In genomic region chr20:56443654-56444540, GRCh38 we compare ENCODE assay signal across 14 cellular contexts. TPM values are rescaled to one million over a fixed set of nuclear protein-coding genes. Genes with fewer than 3 reads are reported as not detected.
A peak's percentile ranks its signal among the peaks of the same experiment; 100 is the strongest.
DNase-seq lines count a peak whose midpoint lies in the region; ATAC-seq, FAIRE-seq and TF ChIP-seq lines count a peak whose summit lies in the region.
"Had no signal": no experiment of that assay in that cellular context is flagged by ENCODE, and none has a peak within 500 bp of the region (broad histone marks: within the 10 kb centered on the region; RNA-seq: fewer than 3 reads in every experiment).

No MANE protein-coding gene starts in this region.

- FAIRE-seq in HepG2 (lab: Jason Lieb, UNC): no peak

- H3K4me3 Mint-ChIP-seq in CD4-positive, alpha-beta T cell: no peak overlapping the region
- peak overlapping the region; percentile 62 for H3K4me3 Mint-ChIP-seq in HFFc6
- H3K4me3 Mint-ChIP-seq: T-helper 2 cell treated with Interferon-gamma antibody and Interleukin-4, amounts not matched to agents 5 μg/mL and 100 μg/mL, for 36 hours had no signal

- H3K9me3 Mint-ChIP-seq in CD4-positive, alpha-beta T cell: no peaks in the 10 kb centered on the region
- H3K9me3 Mint-ChIP-seq in HFFc6: no peaks in the 10 kb centered on the region
- H3K9me3 Mint-ChIP-seq: T-helper 2 cell treated with Interferon-gamma antibody and Interleukin-4, amounts not matched to agents 5 μg/mL and 100 μg/mL, for 36 hours had no signal

- DNase-seq in CD4-positive, alpha-beta T cell: no peak
- DNase-seq in HFFc6 (peak; percentile 48), adipocyte (ENCODE audit: low read depth) (peak; percentile 58), HepG2 (ENCODE audit: low spot score) (peak; percentile 29), HEK293T (ENCODE audit: extremely low spot score) (no peak)
- DNase-seq in stimulated activated CD4-positive, alpha-beta T cell treated with anti-CD3 and anti-CD28 coated beads, Interleukin-15, amount 100 ng/mL, for 24 hours: no peak
- DNase-seq: activated T-cell treated with anti-CD3 and anti-CD28 coated beads for 4 hours, colonic mucosa, NCI-H1092, retina, uterus had no signal

- no peaks in the 10 kb centered on the region for H3K27me3 ChIP-seq in CD4-positive, alpha-beta T cell (ENCODE audit: control insufficient read depth, insufficient read depth, low read length)
- H3K27me3 ChIP-seq in adipocyte (replicated peaks; ENCODE audit: control insufficient read depth, insufficient read depth, low read length): no peaks in the 10 kb centered on the region
- peaks cover 0 to 2% of the 10 kb centered on the region in 2 experiments; a peak in 1 of 5 replicates for H3K27me3 ChIP-seq in HepG2 (ENCODE audit: control insufficient read depth in 1 of 2, insufficient read depth in 2 of 2, low read length in 2 of 2)
- H3K27me3 ChIP-seq: colonic mucosa, uterus had no signal

- 44% methylated on average over 27 of the region's 27 CpGs for WGBS in HepG2 (ENCODE audit: low lambda C conversion rate)

- no peak overlapping the region for H3K9ac ChIP-seq in adipocyte (ENCODE audit: low read length)
- H3K9ac ChIP-seq in HepG2 (ENCODE audit: insufficient read depth, low read depth, low read length): no peak overlapping the region

- H4K20me1 ChIP-seq in HepG2 (ENCODE audit: insufficient read depth, low read length): no peaks in the 10 kb centered on the region

- H3K79me2 ChIP-seq in HepG2 (ENCODE audit: insufficient read depth, low read length): no peaks in the 10 kb centered on the region

- TF ChIP-seq EP300 in HepG2 (IDR thresholded peaks at IDR 0.05; ENCODE audit: low read depth in 2 of 2, low read length in 2 of 2): no peak
- no peak for TF ChIP-seq EP300 in HepG2 (CRISPR knock-in tag; IDR thresholded peaks at IDR 0.05; ENCODE audit: borderline replicate concordance)

- intact Hi-C loops in CD4-positive, alpha-beta T cell (cut with DNase I, micrococcal nuclease): no loop called here
- intact Hi-C loops in HepG2 (cut with micrococcal nuclease; ENCODE audit: unreplicated experiment): no loop called here

- TF ChIP-seq RAD21 in HepG2 (CRISPR knock-in tag; IDR thresholded peaks at IDR 0.05): no peak

- TF ChIP-seq CTCF in CD4-positive, alpha-beta T cell (IDR thresholded peaks at IDR 0.05): no peak
- TF ChIP-seq CTCF in HFFc6 (IDR thresholded peaks at IDR 0.05) (no peak), HepG2 (CRISPR knock-in tag; IDR thresholded peaks at IDR 0.05) (no peak)

- H2AFZ ChIP-seq in HepG2 (ENCODE audit: low read length): no peak overlapping the region

- peaks cover 24% of the 10 kb centered on the region for H3K4me1 ChIP-seq in adipocyte (ENCODE audit: control insufficient read depth, insufficient read depth, low read length)
- H3K4me1 ChIP-seq in HepG2 (ENCODE audit: insufficient read depth, low read length): peaks cover 9% of the 10 kb centered on the region
- H3K4me1 ChIP-seq: colonic mucosa, uterus had no signal

- peak overlapping the region; percentile 72 for H3K27ac Mint-ChIP-seq in CD4-positive, alpha-beta T cell
- H3K27ac Mint-ChIP-seq in HFFc6: peak overlapping the region; percentile 90
- H3K27ac Mint-ChIP-seq: T-helper 2 cell treated with Interferon-gamma antibody and Interleukin-4, amounts not matched to agents 5 μg/mL and 100 μg/mL, for 36 hours had no signal

- in situ Hi-C loops in HepG2 (cut with HindIII; ENCODE audit: extremely low pct_ligation_motif_present, low pct_unique_long_range_greater_than_20kb): no loop called here

- no peak for TF ChIP-seq POLR2A in HepG2 (IDR thresholded peaks at IDR 0.05; ENCODE audit: insufficient read depth in 1 of 2, low read depth in 2 of 2, low read length in 2 of 2)

- H3K4me2 ChIP-seq in HepG2 (ENCODE audit: low read depth, low read length): peak overlapping the region; percentile 42; the same call in 1 of the 2 replicates

- H3K36me3 ChIP-seq in adipocyte (ENCODE audit: control insufficient read depth, insufficient read depth, low read length, severe bottlenecking) (no peaks in the 10 kb centered on the region), HepG2 (replicated peaks in 1 of 2; ENCODE audit: control insufficient read depth in 1 of 2, insufficient read depth in 2 of 2, low read length in 2 of 2) (no peaks in the 10 kb centered on the region)
- H3K36me3 ChIP-seq: colonic mucosa, uterus had no signal

- H3K27ac ChIP-seq in CD4-positive, alpha-beta T cell (ENCODE audit: low read depth, low read length): no peak overlapping the region
- H3K27ac ChIP-seq in HepG2 (ENCODE audit: extremely low read length, insufficient read depth, low read length): no peak overlapping the region
- H3K27ac ChIP-seq: colonic mucosa, uterus had no signal

- CTCF ChIA-PET in CD4-positive, alpha-beta T cell (lab: Charles Lee): interaction anchor here (0.6 kb wide), 1 partner anchor 49 kb away, joined by 3 read pairs; no protein-coding TSS in a partner anchor
- CTCF ChIA-PET in HepG2 (lab: Yijun Ruan, JAX; ENCODE audit: low intra/inter-chr PET ratio, low total read pairs) (no interaction called here), HEK293T (lab: Yijun Ruan, JAX) (no interaction called here)

- no TSS peak for BruUV-seq in HepG2 (replicated peaks; lab: Mats Ljungman, UMichigan)

- peaks cover 32% of the 10 kb centered on the region for H3K4me1 Mint-ChIP-seq in CD4-positive, alpha-beta T cell (ENCODE audit: low read depth)
- peaks cover 49% of the 10 kb centered on the region for H3K4me1 Mint-ChIP-seq in HFFc6 (ENCODE audit: low read depth)

- peaks cover 66% of the 10 kb centered on the region for H3K36me3 Mint-ChIP-seq in CD4-positive, alpha-beta T cell (ENCODE audit: low read depth)
- no peaks in the 10 kb centered on the region for H3K36me3 Mint-ChIP-seq in HFFc6 (ENCODE audit: low read depth)

- H3K27me3 Mint-ChIP-seq in CD4-positive, alpha-beta T cell: no peaks in the 10 kb centered on the region
- H3K27me3 Mint-ChIP-seq in HFFc6 (ENCODE audit: insufficient read depth): peaks cover 2% of the 10 kb centered on the region; the same call in 1 of the 2 replicates

- H3K4me3 ChIP-seq in adipocyte (ENCODE audit: low read length) (no peak overlapping the region), HepG2 (replicated peaks in 1 of 3; ENCODE audit: insufficient read depth in 1 of 3, low read depth in 2 of 3, low read length in 3 of 3) (no peak overlapping the region)
- H3K4me3 ChIP-seq: colonic mucosa, uterus had no signal

- no peak for ATAC-seq in CD4-positive, alpha-beta T cell (ENCODE audit: poor library complexity)
- ATAC-seq in HepG2: peak; percentile 74
- no peak for ATAC-seq in HG02970 (IDR thresholded peaks at IDR 0.05; ENCODE audit: low FRiP score, unreplicated experiment)
- no peak for ATAC-seq in GM19455 (IDR thresholded peaks at IDR 0.05; ENCODE audit: unreplicated experiment)

- POLR2A ChIA-PET in CD4-positive, alpha-beta T cell (lab: Charles Lee): interaction anchor here (1.0 to 1.1 kb wide), 2 partner anchors 20 to 32 kb away, joined by 3 to 5 read pairs; partner anchors contain the start of gene CASS4
- POLR2A ChIA-PET in HepG2 (lab: Yijun Ruan, JAX) (no interaction called here), HEK293T (lab: Yijun Ruan, JAX) (no interaction called here)

- no peaks in the 10 kb centered on the region for H3K9me3 ChIP-seq in CD4-positive, alpha-beta T cell (ENCODE audit: control insufficient read depth, low read length)
- H3K9me3 ChIP-seq in adipocyte (ENCODE audit: control insufficient read depth, low read length): no peaks in the 10 kb centered on the region
- H3K9me3 ChIP-seq in HepG2 (ENCODE audit: low read length): no peaks in the 10 kb centered on the region
- H3K9me3 ChIP-seq: colonic mucosa, uterus had no signal

RNA-seq across cellular contexts. Expression of gene RTF2, which starts 24.5 kb away (rescaled TPM):
- 10 to 100 TPM; 52.7 to 55.2 TPM for total RNA-seq in CD4-positive, alpha-beta T cell
- total RNA-seq in HFFc6 (2021; fragmentation: NEBNext Ultra II Directional; extraction: Animal tissue kit (Norgen Biotek cat#: 25700)): 100 to 1,000 TPM; 148 to 158 (median 153) TPM
- total RNA-seq in HepG2 (2016; rRNA removed; fragmentation: Illumina TruSeq; extraction: Trizol): 142 and 202 TPM in 2 replicates
- total RNA-seq in HepG2 (2016; cell fraction: cytosol; rRNA removed; fragmentation: Illumina TruSeq; extraction: Trizol; ENCODE audit: low read depth): 22.9 and 24.0 TPM in 2 replicates
- 146 and 210 TPM in 2 replicates for total RNA-seq in HepG2 (2016; cell fraction: insoluble cytoplasmic fraction; rRNA removed; fragmentation: Illumina TruSeq; extraction: Trizol)
- 48.4 and 48.7 TPM in 2 replicates for total RNA-seq in HepG2 (2016; cell fraction: membrane; rRNA removed; fragmentation: Illumina TruSeq; extraction: Trizol)
- total RNA-seq in HepG2 (2016; cell fraction: nucleus; rRNA removed; fragmentation: Illumina TruSeq; extraction: Trizol): 61.3 and 68.9 TPM in 2 replicates
- polyA plus RNA-seq in HepG2 (2011; rRNA removed): 73.3 and 81.8 TPM in 2 replicates
- 75.5 and 78.1 TPM in 2 replicates for polyA plus RNA-seq in HepG2 (2011; cell fraction: cytosol; rRNA removed)
- 56.4 and 58.3 TPM in 2 replicates for polyA plus RNA-seq in HepG2 (2011; cell fraction: nucleus; rRNA removed)
- 65.9 and 76.5 TPM in 2 replicates for polyA plus RNA-seq in HepG2 (2012)
- polyA plus RNA-seq in HepG2 (2016; cell fraction: cytosol; fragmentation: Illumina TruSeq; extraction: Trizol; ENCODE audit: low read depth): 23.4 and 24.1 TPM in 2 replicates
- polyA plus RNA-seq in HepG2 (2016; cell fraction: insoluble cytoplasmic fraction; fragmentation: Illumina TruSeq; extraction: Trizol; ENCODE audit: low read depth): 194 and 208 TPM in 2 replicates
- polyA plus RNA-seq in HepG2 (2016; cell fraction: membrane; fragmentation: Illumina TruSeq; extraction: Trizol; ENCODE audit: low read depth): 36.9 and 38.6 TPM in 2 replicates
- 117 and 121 TPM in 2 replicates for polyA plus RNA-seq in HepG2 (2016; cell fraction: nucleus; fragmentation: Illumina TruSeq; extraction: Trizol; ENCODE audit: insufficient read depth, low read depth)
- polyA minus RNA-seq in HepG2 (2011; rRNA and poly(A)+ RNA removed; ENCODE audit: low replicate concordance): 51.8 and 70.9 TPM in 2 replicates
- polyA minus RNA-seq in HepG2 (2011; cell fraction: cytosol; rRNA and poly(A)+ RNA removed): 30.7 and 31.2 TPM in 2 replicates
- polyA minus RNA-seq in HepG2 (2011; cell fraction: nucleus; rRNA and poly(A)+ RNA removed): 36.6 and 37.0 TPM in 2 replicates

RNA-seq across cellular contexts. Expression of gene CASS4, which starts 31.8 kb away (rescaled TPM):
- total RNA-seq in CD4-positive, alpha-beta T cell: 10 to 100 TPM; 37.0 to 39.8 TPM
- total RNA-seq in HFFc6 (2021; fragmentation: NEBNext Ultra II Directional; extraction: Animal tissue kit (Norgen Biotek cat#: 25700)): under 1 TPM; 0.38 to 0.70 (median 0.56) TPM
- 0.38 and 0.49 TPM in 2 replicates for total RNA-seq in HepG2 (2016; rRNA removed; fragmentation: Illumina TruSeq; extraction: Trizol)
- 0.09 TPM in 1 of 2 replicates, not detected in the other for total RNA-seq in HepG2 (2016; cell fraction: cytosol; rRNA removed; fragmentation: Illumina TruSeq; extraction: Trizol; ENCODE audit: low read depth)
- 0.28 and 0.35 TPM in 2 replicates for total RNA-seq in HepG2 (2016; cell fraction: insoluble cytoplasmic fraction; rRNA removed; fragmentation: Illumina TruSeq; extraction: Trizol)
- 0.17 and 0.31 TPM in 2 replicates for total RNA-seq in HepG2 (2016; cell fraction: membrane; rRNA removed; fragmentation: Illumina TruSeq; extraction: Trizol)
- 0.53 and 0.65 TPM in 2 replicates for total RNA-seq in HepG2 (2016; cell fraction: nucleus; rRNA removed; fragmentation: Illumina TruSeq; extraction: Trizol)
- 0.17 and 0.25 TPM in 2 replicates for polyA plus RNA-seq in HepG2 (2011; rRNA removed)
- polyA plus RNA-seq in HepG2 (2011; cell fraction: cytosol; rRNA removed): 0.10 and 0.17 TPM in 2 replicates
- 0.35 and 0.50 TPM in 2 replicates for polyA plus RNA-seq in HepG2 (2011; cell fraction: nucleus; rRNA removed)
- polyA plus RNA-seq in HepG2 (2012): 0.17 and 0.23 TPM in 2 replicates
- not detected in 2 replicates for polyA plus RNA-seq in HepG2 (2016; cell fraction: cytosol; fragmentation: Illumina TruSeq; extraction: Trizol; ENCODE audit: low read depth)
- 0.30 and 0.41 TPM in 2 replicates for polyA plus RNA-seq in HepG2 (2016; cell fraction: insoluble cytoplasmic fraction; fragmentation: Illumina TruSeq; extraction: Trizol; ENCODE audit: low read depth)
- 0.06 and 0.08 TPM in 2 replicates for polyA plus RNA-seq in HepG2 (2016; cell fraction: membrane; fragmentation: Illumina TruSeq; extraction: Trizol; ENCODE audit: low read depth)
- 0.21 and 0.48 TPM in 2 replicates for polyA plus RNA-seq in HepG2 (2016; cell fraction: nucleus; fragmentation: Illumina TruSeq; extraction: Trizol; ENCODE audit: insufficient read depth, low read depth)
- polyA minus RNA-seq in HepG2 (2011; rRNA and poly(A)+ RNA removed; ENCODE audit: low replicate concordance): 0.06 and 0.07 TPM in 2 replicates
- 0.26 TPM in 1 of 2 replicates, not detected in the other for polyA minus RNA-seq in HepG2 (2011; cell fraction: cytosol; rRNA and poly(A)+ RNA removed)
- 0.26 and 0.50 TPM in 2 replicates for polyA minus RNA-seq in HepG2 (2011; cell fraction: nucleus; rRNA and poly(A)+ RNA removed)

RNA-seq across cellular contexts. Expression of gene CSTF1, which starts 51.5 kb away (rescaled TPM):
- total RNA-seq in CD4-positive, alpha-beta T cell: 10 to 100 TPM; 20.7 to 21.8 TPM
- 10 to 100 TPM; 32.1 to 40.5 (median 34.6) TPM for total RNA-seq in HFFc6 (2021; fragmentation: NEBNext Ultra II Directional; extraction: Animal tissue kit (Norgen Biotek cat#: 25700))
- 70.9 and 105 TPM in 2 replicates for total RNA-seq in HepG2 (2016; rRNA removed; fragmentation: Illumina TruSeq; extraction: Trizol)
- 17.0 and 17.9 TPM in 2 replicates for total RNA-seq in HepG2 (2016; cell fraction: cytosol; rRNA removed; fragmentation: Illumina TruSeq; extraction: Trizol; ENCODE audit: low read depth)
- 72.4 and 104 TPM in 2 replicates for total RNA-seq in HepG2 (2016; cell fraction: insoluble cytoplasmic fraction; rRNA removed; fragmentation: Illumina TruSeq; extraction: Trizol)
- total RNA-seq in HepG2 (2016; cell fraction: membrane; rRNA removed; fragmentation: Illumina TruSeq; extraction: Trizol): 37.3 and 42.3 TPM in 2 replicates
- 53.7 and 58.2 TPM in 2 replicates for total RNA-seq in HepG2 (2016; cell fraction: nucleus; rRNA removed; fragmentation: Illumina TruSeq; extraction: Trizol)
- polyA plus RNA-seq in HepG2 (2011; rRNA removed): 67.9 and 100 TPM in 2 replicates
- 63.9 and 67.0 TPM in 2 replicates for polyA plus RNA-seq in HepG2 (2011; cell fraction: cytosol; rRNA removed)
- polyA plus RNA-seq in HepG2 (2011; cell fraction: nucleus; rRNA removed): 63.5 and 65.1 TPM in 2 replicates
- 39.4 and 55.3 TPM in 2 replicates for polyA plus RNA-seq in HepG2 (2012)
- 8.4 and 10.8 TPM in 2 replicates for polyA plus RNA-seq in HepG2 (2016; cell fraction: cytosol; fragmentation: Illumina TruSeq; extraction: Trizol; ENCODE audit: low read depth)
- polyA plus RNA-seq in HepG2 (2016; cell fraction: insoluble cytoplasmic fraction; fragmentation: Illumina TruSeq; extraction: Trizol; ENCODE audit: low read depth): 89.9 and 97.0 TPM in 2 replicates
- polyA plus RNA-seq in HepG2 (2016; cell fraction: membrane; fragmentation: Illumina TruSeq; extraction: Trizol; ENCODE audit: low read depth): 17.6 and 17.8 TPM in 2 replicates
- polyA plus RNA-seq in HepG2 (2016; cell fraction: nucleus; fragmentation: Illumina TruSeq; extraction: Trizol; ENCODE audit: insufficient read depth, low read depth): 76.3 and 78.8 TPM in 2 replicates
- polyA minus RNA-seq in HepG2 (2011; rRNA and poly(A)+ RNA removed; ENCODE audit: low replicate concordance): 186 and 265 TPM in 2 replicates
- polyA minus RNA-seq in HepG2 (2011; cell fraction: cytosol; rRNA and poly(A)+ RNA removed): 59.5 and 62.1 TPM in 2 replicates
- 49.2 and 64.4 TPM in 2 replicates for polyA minus RNA-seq in HepG2 (2011; cell fraction: nucleus; rRNA and poly(A)+ RNA removed)

RNA-seq across cellular contexts. Expression of gene AURKA, which starts 51.9 kb away (rescaled TPM):
- under 1 TPM; 0.25 to 0.36 TPM for total RNA-seq in CD4-positive, alpha-beta T cell
- 10 to 100 TPM; 37.2 to 82.0 (median 77.1) TPM for total RNA-seq in HFFc6 (2021; fragmentation: NEBNext Ultra II Directional; extraction: Animal tissue kit (Norgen Biotek cat#: 25700))
- 224 and 335 TPM in 2 replicates for total RNA-seq in HepG2 (2016; rRNA removed; fragmentation: Illumina TruSeq; extraction: Trizol)
- total RNA-seq in HepG2 (2016; cell fraction: cytosol; rRNA removed; fragmentation: Illumina TruSeq; extraction: Trizol; ENCODE audit: low read depth): 127 and 136 TPM in 2 replicates
- 218 and 331 TPM in 2 replicates for total RNA-seq in HepG2 (2016; cell fraction: insoluble cytoplasmic fraction; rRNA removed; fragmentation: Illumina TruSeq; extraction: Trizol)
- total RNA-seq in HepG2 (2016; cell fraction: membrane; rRNA removed; fragmentation: Illumina TruSeq; extraction: Trizol): 173 and 174 TPM in 2 replicates
- total RNA-seq in HepG2 (2016; cell fraction: nucleus; rRNA removed; fragmentation: Illumina TruSeq; extraction: Trizol): 85.9 and 90.8 TPM in 2 replicates
- polyA plus RNA-seq in HepG2 (2011; rRNA removed): 55.7 and 96.4 TPM in 2 replicates
- polyA plus RNA-seq in HepG2 (2011; cell fraction: cytosol; rRNA removed): 60.3 and 70.8 TPM in 2 replicates
- 23.6 and 31.7 TPM in 2 replicates for polyA plus RNA-seq in HepG2 (2011; cell fraction: nucleus; rRNA removed)
- polyA plus RNA-seq in HepG2 (2012): 41.6 and 70.4 TPM in 2 replicates
- 36.5 and 39.6 TPM in 2 replicates for polyA plus RNA-seq in HepG2 (2016; cell fraction: cytosol; fragmentation: Illumina TruSeq; extraction: Trizol; ENCODE audit: low read depth)
- 285 and 289 TPM in 2 replicates for polyA plus RNA-seq in HepG2 (2016; cell fraction: insoluble cytoplasmic fraction; fragmentation: Illumina TruSeq; extraction: Trizol; ENCODE audit: low read depth)
- 72.5 and 73.7 TPM in 2 replicates for polyA plus RNA-seq in HepG2 (2016; cell fraction: membrane; fragmentation: Illumina TruSeq; extraction: Trizol; ENCODE audit: low read depth)
- 111 and 116 TPM in 2 replicates for polyA plus RNA-seq in HepG2 (2016; cell fraction: nucleus; fragmentation: Illumina TruSeq; extraction: Trizol; ENCODE audit: insufficient read depth, low read depth)
- 63.7 and 146 TPM in 2 replicates for polyA minus RNA-seq in HepG2 (2011; rRNA and poly(A)+ RNA removed; ENCODE audit: low replicate concordance)
- 43.1 and 61.1 TPM in 2 replicates for polyA minus RNA-seq in HepG2 (2011; cell fraction: cytosol; rRNA and poly(A)+ RNA removed)
- polyA minus RNA-seq in HepG2 (2011; cell fraction: nucleus; rRNA and poly(A)+ RNA removed): 25.4 and 35.1 TPM in 2 replicates

Comparison
In these comparisons a context has a peak if more than half of its experiments do, and no peak if none do; other contexts are left out.
1. DNase-seq: peak in HFFc6 (single experiment), adipocyte (single experiment) and HepG2 (single experiment); none in CD4-positive, alpha-beta T cell (0 of 10), stimulated activated CD4-positive, alpha-beta T cell treated with anti-CD3 and anti-CD28 coated beads, Interleukin-15, amount 100 ng/mL, for 24 hours (single experiment) and HEK293T (single experiment).
2. RNA of gene CASS4, which starts 31.8 kb away (total RNA-seq): 37.0 to 39.8 TPM in CD4-positive, alpha-beta T cell; 0.38 to 0.70 TPM in HFFc6 and 0.09 to 0.65 TPM in HepG2; every median in the first group is over 10 times any median in the second.